In the genomic region with DNA sequence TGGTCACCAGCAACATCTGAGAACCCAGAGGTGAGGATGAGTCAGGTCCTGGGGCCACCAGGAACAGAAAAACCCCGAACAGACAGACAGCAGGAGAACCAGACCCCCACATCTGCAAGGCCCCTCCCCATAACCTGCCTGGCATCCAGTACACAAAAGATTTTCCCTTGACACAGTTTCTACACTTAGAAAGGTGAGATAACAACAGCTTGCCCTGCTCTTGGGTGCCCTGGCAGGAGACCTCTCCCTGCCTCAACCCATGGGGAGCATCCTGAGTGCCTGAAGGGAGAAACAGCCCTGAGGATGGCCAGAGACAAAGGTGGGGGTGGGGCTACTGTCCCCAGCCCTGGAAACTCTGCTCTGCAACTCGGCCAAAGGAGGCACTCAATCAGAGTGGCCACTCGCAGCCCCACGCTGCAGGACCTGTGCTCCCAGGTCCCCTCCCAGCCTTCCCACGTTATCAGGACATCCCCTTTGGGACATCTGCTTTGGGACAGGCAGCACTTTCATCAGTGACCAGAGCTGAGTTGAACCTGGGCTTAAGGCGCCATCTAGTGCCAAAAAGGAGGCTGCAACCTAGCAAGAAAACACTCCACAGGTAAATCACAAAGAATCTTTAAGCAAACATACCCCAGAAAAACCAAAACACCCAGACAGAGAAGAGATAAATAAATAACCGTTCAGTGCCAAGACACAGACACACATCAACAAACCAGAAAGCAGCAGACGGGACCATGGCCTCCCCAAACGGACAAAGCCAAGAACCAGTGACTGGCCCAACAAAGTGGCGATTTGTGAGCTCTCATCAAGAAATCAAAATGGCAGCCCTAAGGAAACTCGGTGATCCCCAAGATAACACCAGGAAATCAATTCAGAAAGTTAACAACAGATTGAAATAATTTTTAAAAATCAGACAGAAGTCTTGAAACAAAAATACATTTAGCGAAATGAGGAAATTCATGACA, we compare ENCODE assay signal across 8 cellular contexts.
DNase-seq lines count a peak whose midpoint lies in the region; ATAC-seq and TF ChIP-seq lines count a peak whose summit lies in the region.

No MANE protein-coding gene starts in this region.

- H3K27me3 ChIP-seq in heart left ventricle, result peaks cover 0 to 34% (median 0%) of the 10 kb centered on the region in 9 donors
- peaks cover 4% of the 10 kb centered on the region for H3K27me3 ChIP-seq in upper lobe of right lung

- DNase-seq in heart left ventricle (no peak), Right ventricle myocardium superior (no peak), NCI-H748 (lab: John Stamatoyannopoulos, UW; ENCODE audit: unreplicated experiment) (peak; percentile 57), ecto neural progenitor cell (ENCODE audit: low spot score) (peak; percentile 61), upper lobe of right lung (peak; percentile 45), T1000 (lab: John Stamatoyannopoulos, UW) (no peak), GOT3 (lab: John Stamatoyannopoulos, UW) (no peak)

- TF ChIP-seq POLR2A in heart left ventricle (IDR thresholded peaks at IDR 0.05), result no peak

- no peaks in the 10 kb centered on the region for H3K36me3 ChIP-seq in heart left ventricle
- no peaks in the 10 kb centered on the region for H3K36me3 ChIP-seq in upper lobe of right lung

- TF ChIP-seq CTCF in heart left ventricle (IDR thresholded peaks at IDR 0.05), result peak in 7 of 12 donors; percentile 13 to 29 (median 18)
- TF ChIP-seq CTCF in upper lobe of right lung (IDR thresholded peaks at IDR 0.05), result peak; percentile 40

- H3K9me3 ChIP-seq in heart left ventricle, result peaks cover 0 to 18% (median 11%) of the 10 kb centered on the region in 12 donors
- no peaks in the 10 kb centered on the region for H3K9me3 ChIP-seq in upper lobe of right lung

- intact Hi-C loops in heart left ventricle (cut with DNase I), result no loop called here
- intact Hi-C loops in Right ventricle myocardium superior (cut with DNase I), result no loop called here
- intact Hi-C loops in upper lobe of right lung (cut with DNase I), result no loop called here

- no peaks in the 10 kb centered on the region for H3K4me1 ChIP-seq in heart left ventricle
- H3K4me1 ChIP-seq in upper lobe of right lung, result no peaks in the 10 kb centered on the region

- WGBS in heart left ventricle, 4 donors, result 41 to 49% (median 49%) methylated on average over 11 to 12 of the region's 12 CpGs

- ATAC-seq in heart left ventricle (no peak), Right ventricle myocardium superior (ENCODE audit: poor library complexity) (no peak), upper lobe of right lung (no peak), HG03469 (IDR thresholded peaks at IDR 0.05; ENCODE audit: unreplicated experiment) (no peak)

- H3K27ac ChIP-seq in heart left ventricle (no peak overlapping the region), upper lobe of right lung (no peak overlapping the region)

- H3K4me3 ChIP-seq in heart left ventricle, result no peak overlapping the region
- H3K4me3 ChIP-seq in upper lobe of right lung, result no peak overlapping the region

Comparison
In these comparisons a context has a peak if more than half of its experiments do, and no peak if none do; other contexts are left out.
1. DNase-seq: peak in NCI-H748 (single experiment), ecto neural progenitor cell (single experiment) and upper lobe of right lung (single experiment); none in heart left ventricle (0 of 5), Right ventricle myocardium superior (single experiment), T1000 (single experiment) and GOT3 (single experiment).